16 cellular contexts compared by ENCODE assay signal in genomic region chr3:126300761-126301481, GRCh38. TPM values are rescaled to one million over a fixed set of nuclear protein-coding genes. Genes with fewer than 3 reads are reported as not detected.
DNase-seq lines count a peak whose midpoint lies in the region; ATAC-seq and TF ChIP-seq lines count a peak whose summit lies in the region.
"Had no signal": no experiment of that assay in that cellular context is flagged by ENCODE, and none has a peak within 500 bp of the region (broad histone marks: within the 10 kb centered on the region; RNA-seq: fewer than 3 reads in every experiment).

No MANE protein-coding gene starts in this region.

- in situ Hi-C loops in G401 (cut with HindIII; ENCODE audit: low sequenced_read_pairs): no loop called here

- no peak for TF ChIP-seq CTCF in coronary artery (IDR thresholded peaks at IDR 0.05)

- H3K27ac ChIP-seq in coronary artery: peak overlapping the region; percentile 5 to 62
- H3K27ac ChIP-seq: foreskin keratinocyte, neutrophil, Peyer's patch had no signal

- DNase-seq in G401 (ENCODE audit: low spot score) (peak; percentile 15), coronary artery (ENCODE audit: low spot score) (no peak), iPS-NIHi7 (ENCODE audit: extremely low spot score) (peak; percentile 12), renal cortical epithelial cell (ENCODE audit: low read depth) (peak; percentile 77), DMS79 (lab: John Stamatoyannopoulos, UW) (no peak), NCI-H748 (lab: John Stamatoyannopoulos, UW; ENCODE audit: unreplicated experiment) (no peak)
- no peak for DNase-seq in activated T-cell treated with anti-CD3 and anti-CD28 coated beads, Interleukin-2, amount 50 U/mL, for 48 hours
- DNase-seq: activated CD8-positive, alpha-beta T cell treated with anti-CD3 and anti-CD28 coated beads for 36 hours; activated naive CD4-positive, alpha-beta T cell treated with anti-CD3 and anti-CD28 coated beads, Interleukin-2, amount 10 ng/mL, durations not matched to agents 7 days and 5 days; BE2C; foreskin keratinocyte; NCI-H345; Peyer's patch had no signal

- ATAC-seq in HG03460 (IDR thresholded peaks at IDR 0.05; ENCODE audit: unreplicated experiment): no peak
- ATAC-seq: activated CD8-positive, alpha-beta T cell treated with anti-CD3 and anti-CD28 coated beads for 36 hours; foreskin keratinocyte had no signal

- no peak overlapping the region for H3K4me3 ChIP-seq in coronary artery
- H3K4me3 ChIP-seq: HAP-1, Peyer's patch had no signal

RNA-seq across cellular contexts. Expression of gene KLF15, which starts 56.3 kb away (rescaled TPM):
- total RNA-seq in G401 (2014; rRNA removed; shearing (Covaris generic)): 5.9 and 8.7 TPM in 2 replicates
- under 0.01 and 0.50 TPM in 2 replicates for total RNA-seq in renal cortical epithelial cell

Comparison
In these comparisons a context has a peak if more than half of its experiments do, and no peak if none do; other contexts are left out.
1. DNase-seq: peak in G401 (single experiment), iPS-NIHi7 (single experiment) and renal cortical epithelial cell (single experiment); none in coronary artery (single experiment), DMS79 (single experiment), NCI-H748 (single experiment) and activated T-cell treated with anti-CD3 and anti-CD28 coated beads, Interleukin-2, amount 50 U/mL, for 48 hours (0 of 2).